Comparison of ENCODE assay signal across 8 cellular contexts in genomic region chrX:106898462-106898861, GRCh38. TPM values are rescaled to one million over a fixed set of nuclear protein-coding genes. Genes with fewer than 3 reads are reported as not detected.
DNase-seq lines count a peak whose midpoint lies in the region; ATAC-seq and TF ChIP-seq lines count a peak whose summit lies in the region.

No MANE protein-coding gene starts in this region.

- H3K27ac ChIP-seq in body of pancreas (no peak overlapping the region), esophagus muscularis mucosa (replicated peaks in 1 of 4) (no peak overlapping the region)

- H3K4me3 ChIP-seq in GM12875 (ENCODE audit: low read depth, low read length) = no peak overlapping the region
- no peak overlapping the region for H3K4me3 ChIP-seq in body of pancreas
- H3K4me3 ChIP-seq in esophagus muscularis mucosa = no peak overlapping the region

- H3K27me3 ChIP-seq in body of pancreas = no peaks in the 10 kb centered on the region
- no peaks in the 10 kb centered on the region for H3K27me3 ChIP-seq in esophagus muscularis mucosa

- TF ChIP-seq CTCF in GM12875 (IDR thresholded peaks at IDR 0.05; ENCODE audit: borderline replicate concordance, insufficient read depth, low read depth, low read length) (peak; percentile 42; the same call in 1 of the 2 replicates), body of pancreas (IDR thresholded peaks at IDR 0.05) (peak in 4 of 7 experiments; percentile 49 to 64 (median 56)), esophagus muscularis mucosa (IDR thresholded peaks at IDR 0.05) (peak in 1 of 3 experiments; percentile 26)

- ATAC-seq in HG02798 (IDR thresholded peaks at IDR 0.05; ENCODE audit: poor library complexity, unreplicated experiment) (peak; percentile 77), body of pancreas (peak; percentile 70), HG03280 (IDR thresholded peaks at IDR 0.05; ENCODE audit: unreplicated experiment) (no peak)

- H3K9me3 ChIP-seq in body of pancreas (no peaks in the 10 kb centered on the region), esophagus muscularis mucosa (no peaks in the 10 kb centered on the region)

- WGBS in body of pancreas, 2 donors = 7 to 14% methylated on average over 1 of the region's 1 CpG
- 48% methylated on average over 1 of the region's 1 CpG for WGBS in esophagus muscularis mucosa

- H3K4me1 ChIP-seq in body of pancreas (peaks cover 34% of the 10 kb centered on the region), esophagus muscularis mucosa (peaks cover 0 to 9% (median 9%) of the 10 kb centered on the region in 4 donors)

- no peaks in the 10 kb centered on the region for H3K36me3 ChIP-seq in body of pancreas (replicated peaks in 1 of 2; ENCODE audit: insufficient read depth in 1 of 2, low read depth in 2 of 2)
- no peaks in the 10 kb centered on the region for H3K36me3 ChIP-seq in esophagus muscularis mucosa

- TF ChIP-seq POLR2A in body of pancreas (IDR thresholded peaks at IDR 0.05) = no peak
- no peak for TF ChIP-seq POLR2A in esophagus muscularis mucosa (IDR thresholded peaks at IDR 0.05; ENCODE audit: low read depth)

- TF ChIP-seq EP300 in esophagus muscularis mucosa (IDR thresholded peaks at IDR 0.05) = no peak

- intact Hi-C loops in body of pancreas (cut with DNase I) = loop anchor here (5.0 kb wide), 1 partner anchor 54 kb away; no protein-coding TSS in a partner anchor
- intact Hi-C loops in esophagus muscularis mucosa (cut with DNase I) = no loop called here

- peak; percentile 40 for DNase-seq in Ammon's horn (ENCODE audit: low spot score)
- DNase-seq in NCI-H2107 treated with DMSO at 0.1 percent for 48 hours (lab: John Stamatoyannopoulos, UW; ENCODE audit: unreplicated experiment) = peak; percentile 47
- DNase-seq in body of pancreas = peak in 3 of 4 donors; percentile 37 to 46 (median 37)
- DNase-seq in lung microvascular endothelial cell (ENCODE audit: low read depth in 2 of 2) = peak; percentile 50 to 63
- DNase-seq in esophagus muscularis mucosa (ENCODE audit: extremely low spot score) = no peak

RNA-seq across cellular contexts. Expression of gene RIPPLY1, which starts 4.7 kb away (rescaled TPM):
- total RNA-seq in body of pancreas (not detected), lung microvascular endothelial cell (not detected in 2 replicates), esophagus muscularis mucosa (not detected)

RNA-seq across cellular contexts. Expression of gene CLDN2, which starts 21.7 kb away (rescaled TPM):
- 1 to 10 TPM in 1 of 2 donors, under 1 TPM in 1; 0.33 to 6.0 TPM for total RNA-seq in body of pancreas
- total RNA-seq in lung microvascular endothelial cell = not detected in 2 replicates
- total RNA-seq in esophagus muscularis mucosa = under 1 TPM in 2 of 4 donors, not detected in 2; 0.11 to 0.17 TPM
